In the genomic region with DNA sequence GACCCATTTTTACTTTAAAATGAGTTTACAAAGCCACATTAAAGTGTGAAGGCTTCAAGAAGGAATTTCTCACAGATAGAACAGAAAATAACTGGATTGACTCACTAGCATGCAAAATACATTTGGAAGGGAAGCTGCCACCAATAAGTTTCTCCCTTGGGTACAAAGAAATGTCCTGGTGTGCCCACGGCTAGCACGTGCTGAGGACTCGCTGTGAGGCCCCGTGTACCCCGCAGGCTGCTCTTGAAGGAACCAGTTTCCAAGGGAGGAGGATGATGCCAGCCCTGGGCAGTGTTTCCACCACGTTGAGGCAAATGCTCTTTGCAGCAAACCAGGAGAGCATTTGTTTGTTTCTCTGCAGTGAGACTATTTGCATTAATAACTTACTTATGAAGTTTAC, we compare ENCODE assay signal across 21 cellular contexts.
A peak's percentile ranks its signal among the peaks of the same experiment; 100 is the strongest.
DNase-seq lines count a peak whose midpoint lies in the region; ATAC-seq and TF ChIP-seq lines count a peak whose summit lies in the region.
"Had no signal": no experiment of that assay in that cellular context is flagged by ENCODE, and none has a peak within 500 bp of the region (broad histone marks: within the 10 kb centered on the region; RNA-seq: fewer than 3 reads in every experiment).

No MANE protein-coding gene starts in this region.

- H3K27ac ChIP-seq in mammary epithelial cell (ENCODE audit: insufficient read depth, low read depth, low read length) (no peak overlapping the region), thoracic aorta (peak overlapping the region; percentile 25 to 41)
- H3K27ac ChIP-seq: cardiac muscle cell, KMS-11, testis had no signal

- H3K36me3 Mint-ChIP-seq in MCF 10A (ENCODE audit: insufficient read depth, unreplicated experiment) (no peaks in the 10 kb centered on the region), chondrocyte (ENCODE audit: low read depth) (peaks cover 12% of the 10 kb centered on the region)

- no peak overlapping the region for H2AFZ ChIP-seq in mammary epithelial cell (ENCODE audit: low read depth, low read length)

- no peaks in the 10 kb centered on the region for H3K79me2 ChIP-seq in mammary epithelial cell (ENCODE audit: insufficient read depth, low read length)

- intact Hi-C loops in MCF 10A (cut with micrococcal nuclease): no loop called here
- intact Hi-C loops in mammary epithelial cell (cut with micrococcal nuclease): no loop called here

- dilution Hi-C loops in mammary epithelial cell (cut with HindIII; ENCODE audit: low sequenced_read_pairs): no loop called here

- H3K9me3 Mint-ChIP-seq in MCF 10A (ENCODE audit: unreplicated experiment): no peaks in the 10 kb centered on the region
- H3K9me3 Mint-ChIP-seq in chondrocyte (ENCODE audit: low read depth): no peaks in the 10 kb centered on the region
- H3K9me3 Mint-ChIP-seq: T-helper 1 cell treated with Interleukin-12 subunit alpha and Interleukin-12 subunit beta and Interleukin-4 antibody, amounts not matched to agents 30 μg/mL and 1 μg/mL, for 36 hours had no signal

- H3K27ac Mint-ChIP-seq in MCF 10A (ENCODE audit: low read depth, unreplicated experiment) (peak overlapping the region; percentile 82), chondrocyte (ENCODE audit: unreplicated experiment) (peak overlapping the region; percentile 94)
- H3K27ac Mint-ChIP-seq: T-helper 1 cell treated with Interleukin-12 subunit alpha and Interleukin-12 subunit beta and Interleukin-4 antibody, amounts not matched to agents 30 μg/mL and 1 μg/mL, for 36 hours had no signal

- CTCF ChIA-PET in MCF 10A (lab: Yijun Ruan, JAX): interaction anchor here (0.8 kb wide), 1 partner anchor 384 kb away, joined by 3 read pairs; no protein-coding TSS in a partner anchor
- CTCF ChIA-PET in mammary epithelial cell (lab: Charles Lee; ENCODE audit: low non-redundant PET): no interaction called here

- BruUV-seq in MCF 10A (replicated peaks; lab: Mats Ljungman, UMichigan) (no TSS peak), mammary epithelial cell (replicated peaks; lab: Mats Ljungman, UMichigan) (no TSS peak)

- no peak for DNase-seq in MCF 10A (ENCODE audit: unreplicated experiment)
- DNase-seq in mammary epithelial cell: no peak
- peak; percentile 62 for DNase-seq in NB4 (ENCODE audit: low read depth)
- DNase-seq in chondrocyte (ENCODE audit: low spot score): no peak
- DNase-seq in thoracic aorta (ENCODE audit: low spot score): no peak
- no peak for DNase-seq in midbrain (lab: John Stamatoyannopoulos, UW)
- no peak for DNase-seq in RPMI8226
- DNase-seq: activated effector memory CD4-positive, alpha-beta T cell treated with Interleukin-2 at 50 U/mL for 16 hours; adrenal gland; DMS79; mucosa of descending colon; NCI-H1105; NCI-H510A; retina; Right ventricle myocardium superior; testis had no signal

- H3K4me1 ChIP-seq in mammary epithelial cell (ENCODE audit: insufficient read depth, low read length) (peaks cover 37% of the 10 kb centered on the region), thoracic aorta (ENCODE audit: control insufficient read depth in 1 of 2, low read depth in 2 of 2) (peaks cover 31 to 53% of the 10 kb centered on the region in 2 donors)

- H3K4me1 Mint-ChIP-seq in MCF 10A (ENCODE audit: insufficient read depth, unreplicated experiment) (peaks cover 49% of the 10 kb centered on the region), chondrocyte (ENCODE audit: low read depth) (peaks cover 95% of the 10 kb centered on the region)

- no peaks in the 10 kb centered on the region for H3K27me3 Mint-ChIP-seq in MCF 10A (ENCODE audit: insufficient read depth, unreplicated experiment)
- no peaks in the 10 kb centered on the region for H3K27me3 Mint-ChIP-seq in chondrocyte (ENCODE audit: low read depth)

- no peaks in the 10 kb centered on the region for H3K9me3 ChIP-seq in mammary epithelial cell (replicated peaks; ENCODE audit: insufficient read depth, low read length)
- no peaks in the 10 kb centered on the region for H3K9me3 ChIP-seq in thoracic aorta
- H3K9me3 ChIP-seq: adrenal gland, mucosa of descending colon, testis had no signal

- H3K4me2 ChIP-seq in mammary epithelial cell (ENCODE audit: insufficient read depth, low read depth, low read length): no peak overlapping the region
- H3K4me2 ChIP-seq: KMS-11 had no signal

- H3K27me3 ChIP-seq in mammary epithelial cell (ENCODE audit: insufficient read depth, low read length) (no peaks in the 10 kb centered on the region), thoracic aorta (replicated peaks; ENCODE audit: insufficient read depth) (no peaks in the 10 kb centered on the region)
- H3K27me3 ChIP-seq: adrenal gland, testis had no signal

- ATAC-seq in thoracic aorta (ENCODE audit: insufficient number of reproducible peaks, low FRiP score, low read depth): no peak
- no peak for ATAC-seq in HG02884 (IDR thresholded peaks at IDR 0.05; ENCODE audit: unreplicated experiment)
- ATAC-seq: left lobe of liver, mucosa of descending colon had no signal

- TF ChIP-seq CTCF in MCF 10A (IDR thresholded peaks at IDR 0.05; ENCODE audit: unreplicated experiment) (no peak), mammary epithelial cell (conservative IDR thresholded peaks at IDR 0.05 in 1 of 2, IDR thresholded peaks at IDR 0.05 in 1 of 2; ENCODE audit: extremely low read depth in 1 of 2, insufficient read depth in 1 of 2, low read depth in 1 of 2, low read length in 2 of 2) (no peak), NB4 (IDR thresholded peaks at IDR 0.05; ENCODE audit: low read depth, low read length) (no peak), chondrocyte (IDR thresholded peaks at IDR 0.05) (no peak), thoracic aorta (IDR thresholded peaks at IDR 0.05) (no peak)

- H3K36me3 ChIP-seq in mammary epithelial cell (ENCODE audit: insufficient read depth, low read length): no peaks in the 10 kb centered on the region
- H3K36me3 ChIP-seq in thoracic aorta: no peaks in the 10 kb centered on the region
- H3K36me3 ChIP-seq: adrenal gland, cardiac muscle cell had no signal

- H3K4me3 ChIP-seq in mammary epithelial cell (replicated peaks in 1 of 3; ENCODE audit: insufficient read depth in 1 of 3, low read depth in 2 of 3, low read length in 3 of 3): no peak overlapping the region
- H3K4me3 ChIP-seq in NB4 (ENCODE audit: low read depth, low read length): no peak overlapping the region
- peak overlapping the region; percentile 61 for H3K4me3 ChIP-seq in thoracic aorta
- H3K4me3 ChIP-seq: adrenal gland, cardiac muscle cell, mucosa of descending colon, testis had no signal

- H3K9ac ChIP-seq in mammary epithelial cell (ENCODE audit: insufficient read depth, low read length): no peak overlapping the region
- H3K9ac ChIP-seq: KMS-11 had no signal

- H3K4me3 Mint-ChIP-seq in MCF 10A (ENCODE audit: unreplicated experiment) (no peak overlapping the region), chondrocyte (ENCODE audit: unreplicated experiment) (peak overlapping the region; percentile 44)

- WGBS in mammary epithelial cell (ENCODE audit: low coverage, missing lambda C conversion rate): 72% methylated on average over 6 of the region's 6 CpGs

- TF ChIP-seq POLR2A in NB4 (IDR thresholded peaks at IDR 0.05; ENCODE audit: extremely low read depth, insufficient read length): no peak

- no peaks in the 10 kb centered on the region for H4K20me1 ChIP-seq in mammary epithelial cell (ENCODE audit: insufficient read depth, low read length)

- POLR2A ChIA-PET in MCF 10A (lab: Yijun Ruan, JAX): no interaction called here

- in situ Hi-C loops in mammary epithelial cell (cut with MboI; ENCODE audit: low sequenced_read_pairs in 2 of 2): no loop called here
